Comparison of ENCODE assay signal across 1 cellular context in the genomic region with DNA sequence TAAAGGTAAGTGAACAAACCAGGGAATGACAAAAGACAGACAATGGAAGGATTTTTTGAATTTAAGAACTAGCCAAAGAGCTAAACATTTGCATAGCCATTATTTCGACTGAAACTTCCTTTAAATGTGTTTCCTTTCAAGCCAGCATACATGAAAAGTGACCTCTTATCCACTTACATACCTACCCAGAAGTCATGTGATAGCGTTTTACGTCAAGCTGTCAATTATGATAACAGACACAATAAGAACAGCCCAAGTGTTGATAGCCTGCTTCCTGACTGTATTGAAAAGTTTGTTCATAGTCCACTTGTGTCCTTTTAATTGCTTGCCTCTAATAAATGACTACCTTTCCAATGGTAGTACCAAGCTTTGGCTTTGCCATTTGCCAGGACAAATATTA.
TF ChIP-seq lines count a peak whose summit lies in the region.

No MANE protein-coding gene starts in this region.

TF ChIP-seq in K562, 482 proteins besides CTCF, POLR2A, EP300 and RAD21 (continued from another document):
- TF ChIP-seq, protein P1, sequence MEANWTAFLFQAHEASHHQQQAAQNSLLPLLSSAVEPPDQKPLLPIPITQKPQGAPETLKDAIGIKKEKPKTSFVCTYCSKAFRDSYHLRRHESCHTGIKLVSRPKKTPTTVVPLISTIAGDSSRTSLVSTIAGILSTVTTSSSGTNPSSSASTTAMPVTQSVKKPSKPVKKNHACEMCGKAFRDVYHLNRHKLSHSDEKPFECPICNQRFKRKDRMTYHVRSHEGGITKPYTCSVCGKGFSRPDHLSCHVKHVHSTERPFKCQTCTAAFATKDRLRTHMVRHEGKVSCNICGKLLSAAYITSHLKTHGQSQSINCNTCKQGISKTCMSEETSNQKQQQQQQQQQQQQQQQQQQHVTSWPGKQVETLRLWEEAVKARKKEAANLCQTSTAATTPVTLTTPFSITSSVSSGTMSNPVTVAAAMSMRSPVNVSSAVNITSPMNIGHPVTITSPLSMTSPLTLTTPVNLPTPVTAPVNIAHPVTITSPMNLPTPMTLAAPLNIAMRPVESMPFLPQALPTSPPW (CRISPR knock-in tag; IDR thresholded peaks at IDR 0.05): no peak
- no peak for TF ChIP-seq ZNF589 (CRISPR knock-in tag; IDR thresholded peaks at IDR 0.05; ENCODE audit: low read depth)
- peak; percentile 53; the same call in 1 of the 2 replicates for TF ChIP-seq TCF3 (CRISPR knock-in tag; IDR thresholded peaks at IDR 0.05)
- TF ChIP-seq, protein P2, sequence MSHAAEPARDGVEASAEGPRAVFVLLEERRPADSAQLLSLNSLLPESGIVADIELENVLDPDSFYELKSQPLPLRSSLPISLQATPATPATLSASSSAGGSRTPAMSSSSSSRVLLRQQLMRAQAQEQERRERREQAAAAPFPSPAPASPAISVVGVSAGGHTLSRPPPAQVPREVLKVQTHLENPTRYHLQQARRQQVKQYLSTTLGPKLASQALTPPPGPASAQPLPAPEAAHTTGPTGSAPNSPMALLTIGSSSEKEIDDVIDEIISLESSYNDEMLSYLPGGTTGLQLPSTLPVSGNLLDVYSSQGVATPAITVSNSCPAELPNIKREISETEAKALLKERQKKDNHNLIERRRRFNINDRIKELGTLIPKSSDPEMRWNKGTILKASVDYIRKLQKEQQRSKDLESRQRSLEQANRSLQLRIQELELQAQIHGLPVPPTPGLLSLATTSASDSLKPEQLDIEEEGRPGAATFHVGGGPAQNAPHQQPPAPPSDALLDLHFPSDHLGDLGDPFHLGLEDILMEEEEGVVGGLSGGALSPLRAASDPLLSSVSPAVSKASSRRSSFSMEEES (CRISPR knock-in tag; IDR thresholded peaks at IDR 0.05): peak; percentile 77
- peak; percentile 72 for TF ChIP-seq CBFA2T3 (IDR thresholded peaks at IDR 0.05)
- TF ChIP-seq ATF1 (CRISPR knock-in tag; IDR thresholded peaks at IDR 0.05): no peak
- TF ChIP-seq ATF1 (tag; IDR thresholded peaks at IDR 0.05): 0 out of 2 replicates have a peak, but pooled peaks have one; percentile 49
- TF ChIP-seq ESRRA (IDR thresholded peaks at IDR 0.05; ENCODE audit: borderline replicate concordance, low read depth): no peak
- no peak for TF ChIP-seq KLF16 (IDR thresholded peaks at IDR 0.05)
- TF ChIP-seq SAP30 (IDR thresholded peaks at IDR 0.05; ENCODE audit: borderline replicate concordance, insufficient read depth, low read depth, low read length, poor library complexity, severe bottlenecking): no peak
- TF ChIP-seq ZNF12 (CRISPR knock-in tag; IDR thresholded peaks at IDR 0.05): no peak
- TF ChIP-seq TOE1 (IDR thresholded peaks at IDR 0.05; ENCODE audit: borderline replicate concordance): peak; percentile 62; the same call in 1 of the 2 replicates
- no peak for TF ChIP-seq TOE1 (CRISPR knock-in tag; IDR thresholded peaks at IDR 0.05; ENCODE audit: borderline replicate concordance, low read depth)
- TF ChIP-seq, protein P3, sequence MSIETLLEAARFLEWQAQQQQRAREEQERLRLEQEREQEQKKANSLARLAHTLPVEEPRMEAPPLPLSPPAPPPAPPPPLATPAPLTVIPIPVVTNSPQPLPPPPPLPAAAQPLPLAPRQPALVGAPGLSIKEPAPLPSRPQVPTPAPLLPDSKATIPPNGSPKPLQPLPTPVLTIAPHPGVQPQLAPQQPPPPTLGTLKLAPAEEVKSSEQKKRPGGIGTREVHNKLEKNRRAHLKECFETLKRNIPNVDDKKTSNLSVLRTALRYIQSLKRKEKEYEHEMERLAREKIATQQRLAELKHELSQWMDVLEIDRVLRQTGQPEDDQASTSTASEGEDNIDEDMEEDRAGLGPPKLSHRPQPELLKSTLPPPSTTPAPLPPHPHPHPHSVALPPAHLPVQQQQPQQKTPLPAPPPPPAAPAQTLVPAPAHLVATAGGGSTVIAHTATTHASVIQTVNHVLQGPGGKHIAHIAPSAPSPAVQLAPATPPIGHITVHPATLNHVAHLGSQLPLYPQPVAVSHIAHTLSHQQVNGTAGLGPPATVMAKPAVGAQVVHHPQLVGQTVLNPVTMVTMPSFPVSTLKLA (conservative IDR thresholded peaks at IDR 0.05): no peak
- peak; percentile 48 for TF ChIP-seq CBFA2T2 (conservative IDR thresholded peaks at IDR 0.05)
- peak; percentile 50; the same call in 1 of the 2 replicates for TF ChIP-seq RAD51 (IDR thresholded peaks at IDR 0.05; ENCODE audit: borderline replicate concordance, low read depth)
- TF ChIP-seq, protein P4, sequence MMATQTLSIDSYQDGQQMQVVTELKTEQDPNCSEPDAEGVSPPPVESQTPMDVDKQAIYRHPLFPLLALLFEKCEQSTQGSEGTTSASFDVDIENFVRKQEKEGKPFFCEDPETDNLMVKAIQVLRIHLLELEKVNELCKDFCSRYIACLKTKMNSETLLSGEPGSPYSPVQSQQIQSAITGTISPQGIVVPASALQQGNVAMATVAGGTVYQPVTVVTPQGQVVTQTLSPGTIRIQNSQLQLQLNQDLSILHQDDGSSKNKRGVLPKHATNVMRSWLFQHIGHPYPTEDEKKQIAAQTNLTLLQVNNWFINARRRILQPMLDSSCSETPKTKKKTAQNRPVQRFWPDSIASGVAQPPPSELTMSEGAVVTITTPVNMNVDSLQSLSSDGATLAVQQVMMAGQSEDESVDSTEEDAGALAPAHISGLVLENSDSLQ (IDR thresholded peaks at IDR 0.05): peak; percentile 94
- TF ChIP-seq TAL1 (IDR thresholded peaks at IDR 0.05): peak; percentile 67
- TF ChIP-seq HIVEP1 (CRISPR knock-in tag; IDR thresholded peaks at IDR 0.05): no peak
- TF ChIP-seq ZNF444 (CRISPR knock-in tag; IDR thresholded peaks at IDR 0.05): no peak
- TF ChIP-seq TEAD4 (IDR thresholded peaks at IDR 0.05; ENCODE audit: low read length): peak; percentile 61
- TF ChIP-seq TEAD4 (CRISPR knock-in tag; IDR thresholded peaks at IDR 0.05; ENCODE audit: borderline replicate concordance): no peak
- TF ChIP-seq ZNF785 (CRISPR knock-in tag; IDR thresholded peaks at IDR 0.05): no peak
- peak; percentile 59 for TF ChIP-seq CREM (IDR thresholded peaks at IDR 0.05; ENCODE audit: low read depth)
- peak; percentile 53; the same call in 1 of the 2 replicates for TF ChIP-seq SOX6 (IDR thresholded peaks at IDR 0.05)
- TF ChIP-seq, protein P5, sequence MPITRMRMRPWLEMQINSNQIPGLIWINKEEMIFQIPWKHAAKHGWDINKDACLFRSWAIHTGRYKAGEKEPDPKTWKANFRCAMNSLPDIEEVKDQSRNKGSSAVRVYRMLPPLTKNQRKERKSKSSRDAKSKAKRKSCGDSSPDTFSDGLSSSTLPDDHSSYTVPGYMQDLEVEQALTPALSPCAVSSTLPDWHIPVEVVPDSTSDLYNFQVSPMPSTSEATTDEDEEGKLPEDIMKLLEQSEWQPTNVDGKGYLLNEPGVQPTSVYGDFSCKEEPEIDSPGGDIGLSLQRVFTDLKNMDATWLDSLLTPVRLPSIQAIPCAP (CRISPR knock-in tag; IDR thresholded peaks at IDR 0.05; ENCODE audit: borderline replicate concordance): no peak
- TF ChIP-seq TBL1XR1 (IDR thresholded peaks at IDR 0.05; ENCODE audit: low read length in 2 of 2): no peak
- no peak for TF ChIP-seq PHF20 (IDR thresholded peaks at IDR 0.05; ENCODE audit: partially characterized antibody)
- TF ChIP-seq, protein P6, sequence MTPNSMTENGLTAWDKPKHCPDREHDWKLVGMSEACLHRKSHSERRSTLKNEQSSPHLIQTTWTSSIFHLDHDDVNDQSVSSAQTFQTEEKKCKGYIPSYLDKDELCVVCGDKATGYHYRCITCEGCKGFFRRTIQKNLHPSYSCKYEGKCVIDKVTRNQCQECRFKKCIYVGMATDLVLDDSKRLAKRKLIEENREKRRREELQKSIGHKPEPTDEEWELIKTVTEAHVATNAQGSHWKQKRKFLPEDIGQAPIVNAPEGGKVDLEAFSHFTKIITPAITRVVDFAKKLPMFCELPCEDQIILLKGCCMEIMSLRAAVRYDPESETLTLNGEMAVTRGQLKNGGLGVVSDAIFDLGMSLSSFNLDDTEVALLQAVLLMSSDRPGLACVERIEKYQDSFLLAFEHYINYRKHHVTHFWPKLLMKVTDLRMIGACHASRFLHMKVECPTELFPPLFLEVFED (CRISPR knock-in tag; conservative IDR thresholded peaks at IDR 0.05): no peak
- TF ChIP-seq, protein P7, sequence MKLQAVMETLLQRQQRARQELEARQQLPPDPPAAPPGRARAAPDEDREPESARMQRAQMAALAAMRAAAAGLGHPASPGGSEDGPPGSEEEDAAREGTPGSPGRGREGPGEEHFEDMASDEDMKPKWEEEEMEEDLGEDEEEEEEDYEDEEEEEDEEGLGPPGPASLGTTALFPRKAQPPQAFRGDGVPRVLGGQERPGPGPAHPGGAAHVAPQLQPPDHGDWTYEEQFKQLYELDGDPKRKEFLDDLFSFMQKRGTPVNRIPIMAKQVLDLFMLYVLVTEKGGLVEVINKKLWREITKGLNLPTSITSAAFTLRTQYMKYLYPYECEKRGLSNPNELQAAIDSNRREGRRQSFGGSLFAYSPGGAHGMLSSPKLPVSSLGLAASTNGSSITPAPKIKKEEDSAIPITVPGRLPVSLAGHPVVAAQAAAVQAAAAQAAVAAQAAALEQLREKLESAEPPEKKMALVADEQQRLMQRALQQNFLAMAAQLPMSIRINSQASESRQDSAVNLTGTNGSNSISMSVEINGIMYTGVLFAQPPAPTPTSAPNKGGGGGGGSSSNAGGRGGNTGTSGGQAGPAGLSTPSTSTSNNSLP (IDR thresholded peaks at IDR 0.05; ENCODE audit: borderline replicate concordance, low read depth, low read length): no peak
- TF ChIP-seq OTX1 (CRISPR knock-in tag; IDR thresholded peaks at IDR 0.05): no peak
- no peak for TF ChIP-seq DACH1 (IDR thresholded peaks at IDR 0.05; ENCODE audit: partially characterized antibody)
- TF ChIP-seq, protein P8, sequence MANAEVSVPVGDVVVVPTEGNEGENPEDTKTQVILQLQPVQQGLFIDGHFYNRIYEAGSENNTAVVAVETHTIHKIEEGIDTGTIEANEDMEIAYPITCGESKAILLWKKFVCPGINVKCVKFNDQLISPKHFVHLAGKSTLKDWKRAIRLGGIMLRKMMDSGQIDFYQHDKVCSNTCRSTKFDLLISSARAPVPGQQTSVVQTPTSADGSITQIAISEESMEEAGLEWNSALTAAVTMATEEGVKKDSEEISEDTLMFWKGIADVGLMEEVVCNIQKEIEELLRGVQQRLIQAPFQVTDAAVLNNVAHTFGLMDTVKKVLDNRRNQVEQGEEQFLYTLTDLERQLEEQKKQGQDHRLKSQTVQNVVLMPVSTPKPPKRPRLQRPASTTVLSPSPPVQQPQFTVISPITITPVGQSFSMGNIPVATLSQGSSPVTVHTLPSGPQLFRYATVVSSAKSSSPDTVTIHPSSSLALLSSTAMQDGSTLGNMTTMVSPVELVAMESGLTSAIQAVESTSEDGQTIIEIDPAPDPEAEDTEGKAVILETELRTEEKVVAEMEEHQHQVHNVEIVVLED (CRISPR knock-in tag; IDR thresholded peaks at IDR 0.05): no peak
- TF ChIP-seq CXXC5 (CRISPR knock-in tag; IDR thresholded peaks at IDR 0.05): peak; percentile 71
- peak; percentile 60 for TF ChIP-seq BHLHE40 (IDR thresholded peaks at IDR 0.05; ENCODE audit: low read length)
